In genomic region chr2:203462308-203462707, GRCh38 we compare ENCODE assay signal across 23 cellular contexts.
"Had no signal": no experiment of that assay in that cellular context is flagged by ENCODE, and none has a peak within 500 bp of the region (broad histone marks: within the 10 kb centered on the region; RNA-seq: fewer than 3 reads in every experiment).

No MANE protein-coding gene starts in this region.

- H3K4me1 Mint-ChIP-seq: memory B cell; stimulated activated effector memory CD8-positive, alpha-beta T cell treated with anti-CD3 and anti-CD28 coated beads, Interleukin-12 subunit alpha, Interleukin-12 subunit beta, amount 100 ng/mL, for 72 hours; T-cell had no signal

- H3K4me3 ChIP-seq: dorsolateral prefrontal cortex, gastroesophageal sphincter, heart left ventricle, left ventricle myocardium inferior, pancreas, testis had no signal

- H3K36me3 Mint-ChIP-seq: activated naive CD8-positive, alpha-beta T cell treated with anti-CD3 and anti-CD28 coated beads, Interleukin-2, amount 10 ng/mL, durations not matched to agents 7 days and 5 days; memory B cell; stimulated activated effector memory CD8-positive, alpha-beta T cell treated with anti-CD3 and anti-CD28 coated beads, Interleukin-12 subunit alpha, Interleukin-12 subunit beta, amount 100 ng/mL, for 72 hours had no signal

- FAIRE-seq: colon, pancreas had no signal

- H3K4me3 Mint-ChIP-seq: activated CD4-positive, alpha-beta T cell treated with anti-CD3 and anti-CD28 coated beads for 36 hours; activated naive CD8-positive, alpha-beta T cell treated with anti-CD3 and anti-CD28 coated beads, Interleukin-2, amount 10 ng/mL, durations not matched to agents 7 days and 5 days; memory B cell; naive thymus-derived CD4-positive, alpha-beta T cell; stimulated activated effector memory CD8-positive, alpha-beta T cell treated with anti-CD3 and anti-CD28 coated beads, Interleukin-12 subunit alpha, Interleukin-12 subunit beta, amount 100 ng/mL, for 72 hours; T-cell; type B pancreatic cell; WTC11 had no signal

- H3K36me3 ChIP-seq: pancreas had no signal

- H3K4me1 ChIP-seq: left ventricle myocardium inferior, testis had no signal

- H3K9me3 ChIP-seq: gastroesophageal sphincter, heart left ventricle, left ventricle myocardium inferior, pancreas, testis had no signal

- H3K27me3 Mint-ChIP-seq: activated CD4-positive, alpha-beta T cell treated with anti-CD3 and anti-CD28 coated beads for 36 hours; brain; naive thymus-derived CD4-positive, alpha-beta T cell; type B pancreatic cell had no signal

- H3K27ac ChIP-seq: gastroesophageal sphincter, heart left ventricle, left ventricle myocardium inferior, pancreas, testis had no signal

- H3K9me3 Mint-ChIP-seq: activated naive CD8-positive, alpha-beta T cell treated with anti-CD3 and anti-CD28 coated beads, Interleukin-2, amount 10 ng/mL, durations not matched to agents 7 days and 5 days; brain; memory B cell; naive thymus-derived CD4-positive, alpha-beta T cell; stimulated activated effector memory CD8-positive, alpha-beta T cell treated with anti-CD3 and anti-CD28 coated beads, Interleukin-12 subunit alpha, Interleukin-12 subunit beta, amount 100 ng/mL, for 72 hours; T-cell; type B pancreatic cell; WTC11 had no signal

- H3K27me3 ChIP-seq: dorsolateral prefrontal cortex, gastroesophageal sphincter, heart left ventricle, pancreas, testis had no signal

- ATAC-seq: activated CD4-positive, alpha-beta T cell treated with anti-CD3 and anti-CD28 coated beads for 36 hours; gastroesophageal sphincter; heart left ventricle; naive thymus-derived CD4-positive, alpha-beta T cell; pancreas; sciatic nerve; stimulated activated effector memory CD8-positive, alpha-beta T cell treated with anti-CD3 and anti-CD28 coated beads, Interleukin-12 subunit alpha, Interleukin-12 subunit beta, amount 100 ng/mL, for 72 hours; T-cell; WTC11 had no signal

- H3K27ac Mint-ChIP-seq: activated CD4-positive, alpha-beta T cell treated with anti-CD3 and anti-CD28 coated beads for 36 hours; activated naive CD8-positive, alpha-beta T cell treated with anti-CD3 and anti-CD28 coated beads, Interleukin-2, amount 10 ng/mL, durations not matched to agents 7 days and 5 days; memory B cell; naive thymus-derived CD4-positive, alpha-beta T cell; stimulated activated effector memory CD8-positive, alpha-beta T cell treated with anti-CD3 and anti-CD28 coated beads, Interleukin-12 subunit alpha, Interleukin-12 subunit beta, amount 100 ng/mL, for 72 hours; T-cell; type B pancreatic cell; WTC11 had no signal

- DNase-seq: activated CD4-positive, alpha-beta T cell treated with anti-CD3 and anti-CD28 coated beads for 36 hours; activated CD4-positive, alpha-beta T cell treated with anti-CD3 and anti-CD28 coated beads, Interleukin-2, amount 50 U/mL, for 48 hours; activated naive CD4-positive, alpha-beta T cell treated with Interleukin-2 at 50 U/mL for 16 hours; activated naive CD8-positive, alpha-beta T cell treated with anti-CD3 and anti-CD28 coated beads, Interleukin-2, amount 10 ng/mL, durations not matched to agents 7 days and 5 days; anterior cingulate cortex; caudate nucleus; dorsolateral prefrontal cortex; heart left ventricle; kidney glomerular epithelial cell; left ventricle myocardium inferior; naive thymus-derived CD4-positive, alpha-beta T cell; pancreas; stimulated activated CD4-positive, alpha-beta T cell treated with anti-CD3 and anti-CD28 coated beads, Interleukin-4, amount 100 ng/mL, for 24 hours; T-cell; testis had no signal
